In genomic region chr2:10135296-10136089, GRCh38 we compare ENCODE assay signal across 9 cellular contexts. TPM values are rescaled to one million over a fixed set of nuclear protein-coding genes. Genes with fewer than 3 reads are reported as not detected.
DNase-seq lines count a peak whose midpoint lies in the region; ATAC-seq and TF ChIP-seq lines count a peak whose summit lies in the region.
"Had no signal": no experiment of that assay in that cellular context is flagged by ENCODE, and none has a peak within 500 bp of the region (broad histone marks: within the 10 kb centered on the region; RNA-seq: fewer than 3 reads in every experiment).

No MANE protein-coding gene starts in this region.

- H3K27me3 Mint-ChIP-seq in GM23338 (ENCODE audit: insufficient read depth, low read depth, poor library complexity), result peaks cover 23% of the 10 kb centered on the region

- H4K20me1 ChIP-seq in GM23338 (replicated peaks; ENCODE audit: insufficient read depth), result peaks cover 26% of the 10 kb centered on the region

- peaks cover 24% of the 10 kb centered on the region for H3K4me1 ChIP-seq in GM23338 (ENCODE audit: insufficient read depth)
- H3K4me1 ChIP-seq in SJCRH30, result peaks cover 36% of the 10 kb centered on the region
- H3K4me1 ChIP-seq in uterus, result no peaks in the 10 kb centered on the region
- H3K4me1 ChIP-seq: parathyroid adenoma had no signal

- no peak for ATAC-seq in GM23338
- ATAC-seq in GM18502 (IDR thresholded peaks at IDR 0.05; ENCODE audit: poor library complexity, unreplicated experiment), result no peak

- no peaks in the 10 kb centered on the region for H3K27me3 ChIP-seq in GM23338 (ENCODE audit: insufficient read depth)
- H3K27me3 ChIP-seq in SJCRH30, result no peaks in the 10 kb centered on the region
- H3K27me3 ChIP-seq in uterus, result no peaks in the 10 kb centered on the region

- H3K79me2 ChIP-seq in GM23338 (replicated peaks; ENCODE audit: insufficient read depth), result peaks cover 13% of the 10 kb centered on the region
- H3K79me2 ChIP-seq: parathyroid adenoma had no signal

- no peaks in the 10 kb centered on the region for H3K9me2 ChIP-seq in GM23338 (ENCODE audit: insufficient read depth)

- intact Hi-C loops in uterus (cut with DNase I; ENCODE audit: low total_unique reads), result no loop called here

- H3K9me3 ChIP-seq in SJCRH30 (replicated peaks), result no peaks in the 10 kb centered on the region
- H3K9me3 ChIP-seq in uterus, result no peaks in the 10 kb centered on the region

- H3K36me3 Mint-ChIP-seq in GM23338 (ENCODE audit: low read depth), result peaks cover 44% of the 10 kb centered on the region

- H3K4me2 ChIP-seq in GM23338, result no peak overlapping the region

- no peak overlapping the region for H3K4me3 Mint-ChIP-seq in GM23338

- H3K27ac ChIP-seq in GM23338 (ENCODE audit: low read depth) (no peak overlapping the region), SJCRH30 (peak overlapping the region; percentile 62; the same call in 1 of the 2 replicates), uterus (no peak overlapping the region)
- H3K27ac ChIP-seq: parathyroid adenoma had no signal

- H2AFZ ChIP-seq in GM23338, result no peak overlapping the region
- H2AFZ ChIP-seq: parathyroid adenoma had no signal

- TF ChIP-seq POLR2A in uterus (IDR thresholded peaks at IDR 0.05), result no peak

- H3F3A ChIP-seq in GM23338 (replicated peaks; ENCODE audit: low read depth), result no peaks in the 10 kb centered on the region

- peaks cover 43% of the 10 kb centered on the region for H3K4me1 Mint-ChIP-seq in GM23338

- H3K27ac Mint-ChIP-seq in GM23338, result 0 out of 2 replicates have a peak overlapping the region, but pooled peaks have one; percentile 24

- H3K4me3 ChIP-seq in GM23338 (no peak overlapping the region), SJCRH30 (no peak overlapping the region), uterus (no peak overlapping the region)

- H3K36me3 ChIP-seq in GM23338 (ENCODE audit: insufficient read depth) (peaks cover 13% of the 10 kb centered on the region), SJCRH30 (peaks cover 39% of the 10 kb centered on the region), uterus (no peaks in the 10 kb centered on the region)

- DNase-seq in NCI-H2107 treated with DMSO at 0.1 percent for 48 hours (lab: John Stamatoyannopoulos, UW; ENCODE audit: unreplicated experiment) (peak; percentile 58), NCI-H2107 (lab: John Stamatoyannopoulos, UW) (no peak), GM23338 (ENCODE audit: low spot score) (no peak), SJCRH30 (peak; percentile 68 to 78), hepatic stellate cell (ENCODE audit: low spot score) (peak; percentile 61), uterus (no peak), Ammon's horn (ENCODE audit: low spot score) (no peak)

- no peaks in the 10 kb centered on the region for H3K9me3 Mint-ChIP-seq in GM23338

- TF ChIP-seq CTCF in GM23338 (conservative IDR thresholded peaks at IDR 0.05; ENCODE audit: low read depth in 2 of 2) (no peak), uterus (IDR thresholded peaks at IDR 0.05) (no peak)

TF ChIP-seq in GM23338, 12 proteins besides CTCF, POLR2A, EP300 and RAD21:
- no peak for TF ChIP-seq ZNF331 (CRISPR knock-in tag; IDR thresholded peaks at IDR 0.05; ENCODE audit: low read depth)
- TF ChIP-seq STAT1 (IDR thresholded peaks at IDR 0.05; ENCODE audit: unreplicated experiment), result no peak
- no peak for TF ChIP-seq NANOG (IDR thresholded peaks at IDR 0.05; ENCODE audit: borderline replicate concordance)
- no peak for TF ChIP-seq ZNF462 (CRISPR knock-in tag; IDR thresholded peaks at IDR 0.05)
- TF ChIP-seq REST (IDR thresholded peaks at IDR 0.05; ENCODE audit: unreplicated experiment), result no peak
- no peak for TF ChIP-seq ZNF114 (CRISPR knock-in tag; IDR thresholded peaks at IDR 0.05)
- no peak for TF ChIP-seq JUNB (IDR thresholded peaks at IDR 0.05; ENCODE audit: unreplicated experiment)

RNA-seq across cellular contexts. Expression of gene RRM2, which starts 13.0 kb away (rescaled TPM):
- 118 and 119 TPM in 2 replicates for total RNA-seq in GM23338 (2014; rRNA removed; shearing (Covaris generic))
- polyA plus RNA-seq in GM23338 (2016; fragmentation: Nextera tagmentation; extraction: Ambion mirVana), result 84.3 and 108 TPM in 2 replicates
- total RNA-seq in SJCRH30 (2014; rRNA removed; shearing (Covaris generic)), result 417 and 456 TPM in 2 replicates
- total RNA-seq in uterus, result 10 to 100 TPM in 1 of 4 donors, not detected in 3; 27.2 TPM

RNA-seq across cellular contexts. Expression of gene CYS1, which starts 55.3 kb away (rescaled TPM):
- total RNA-seq in GM23338 (2014; rRNA removed; shearing (Covaris generic)), result 0.04 and 0.31 TPM in 2 replicates
- polyA plus RNA-seq in GM23338 (2016; fragmentation: Nextera tagmentation; extraction: Ambion mirVana), result 0.30 and 0.32 TPM in 2 replicates
- not detected in 2 replicates for total RNA-seq in SJCRH30 (2014; rRNA removed; shearing (Covaris generic))
- total RNA-seq in uterus, result 10 to 100 TPM in 2 of 4 donors, 1 to 10 TPM in 2; 7.2 to 15.5 (median 11.2) TPM

Comparison
In these comparisons a context has a peak if more than half of its experiments do, and no peak if none do; other contexts are left out.
1. DNase-seq: peak in NCI-H2107 treated with DMSO at 0.1 percent for 48 hours (single experiment), SJCRH30 (2 of 2) and hepatic stellate cell (single experiment); none in NCI-H2107 (single experiment), GM23338 (single experiment), uterus (0 of 2) and Ammon's horn (single experiment).